Comparison of ENCODE assay signal across 8 cellular contexts in the genomic region with DNA sequence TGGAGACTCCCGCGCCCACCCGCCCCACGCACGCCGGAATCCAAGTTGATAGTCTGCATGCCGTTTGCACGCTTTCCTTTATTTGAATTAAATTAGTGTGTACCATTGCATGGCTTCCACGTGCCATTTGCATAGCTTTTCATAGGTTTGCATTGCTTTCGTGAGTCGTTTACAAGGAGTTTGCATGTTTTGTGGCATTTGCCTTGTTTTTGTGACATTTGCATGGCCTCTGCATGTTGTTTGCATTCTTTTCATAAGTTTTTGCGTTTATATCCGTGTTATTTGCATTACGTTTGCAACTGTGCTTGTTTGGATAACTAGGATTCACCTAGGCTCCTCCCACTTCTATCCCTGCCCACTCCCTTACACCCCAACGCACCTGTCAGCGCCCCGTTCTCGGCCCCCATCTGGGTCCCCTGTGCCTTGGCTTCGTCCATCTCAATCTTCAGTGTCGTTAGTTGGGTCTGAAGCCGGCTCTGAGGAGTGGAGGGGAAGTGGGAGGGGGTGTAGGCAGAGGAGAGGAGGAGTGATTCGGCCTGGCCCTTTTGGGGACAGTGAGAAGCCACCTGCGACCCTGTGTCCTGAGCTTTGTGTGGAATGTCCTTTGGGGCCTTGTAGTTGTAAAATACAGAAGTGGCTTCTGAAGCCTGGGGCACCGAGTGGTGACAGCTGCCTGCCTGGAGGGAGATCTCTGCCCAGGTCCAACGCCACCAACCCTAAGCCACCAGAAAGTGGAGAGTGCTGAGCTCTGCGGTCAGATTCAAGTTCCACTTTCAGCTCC. TPM values are rescaled to one million over a fixed set of nuclear protein-coding genes. Genes with fewer than 3 reads are reported as not detected.
DNase-seq lines count a peak whose midpoint lies in the region; ATAC-seq and TF ChIP-seq lines count a peak whose summit lies in the region.

No MANE protein-coding gene starts in this region.

- no peaks in the 10 kb centered on the region for H3K36me3 Mint-ChIP-seq in brain

- H3K9ac ChIP-seq in mucosa of stomach (ENCODE audit: low read length): peak overlapping the region; percentile 24

- ATAC-seq in GM18867 (IDR thresholded peaks at IDR 0.05; ENCODE audit: unreplicated experiment) (peak; percentile 25), GM19328 (IDR thresholded peaks at IDR 0.05; ENCODE audit: unreplicated experiment) (no peak)

- H3K9me3 Mint-ChIP-seq in brain: peaks cover 4 to 18% (median 5%) of the 10 kb centered on the region in 5 experiments

- no peak for TF ChIP-seq CTCF in LNCaP clone FGC (IDR thresholded peaks at IDR 0.05; ENCODE audit: control insufficient read depth, extremely low read depth, insufficient read depth)
- TF ChIP-seq CTCF in brain (conservative IDR thresholded peaks at IDR 0.05): peak; percentile 4 to 5

- DNase-seq in LNCaP clone FGC (ENCODE audit: low read depth) (no peak), NCI-H2171 treated with DMSO at 0.1 percent for 48 hours (lab: John Stamatoyannopoulos, UW) (no peak), COR-L47 (lab: John Stamatoyannopoulos, UW) (no peak), COLO829 (ENCODE audit: low spot score) (no peak)

- H3K9me3 ChIP-seq in mucosa of stomach (ENCODE audit: control insufficient read depth, low read length): no peaks in the 10 kb centered on the region

- H3K4me3 ChIP-seq in LNCaP clone FGC (ENCODE audit: low read depth, low read length) (peak overlapping the region; percentile 44), mucosa of stomach (ENCODE audit: low read length) (peak overlapping the region; percentile 40)

- peaks cover 11% of the 10 kb centered on the region for H3K4me1 ChIP-seq in mucosa of stomach (ENCODE audit: control insufficient read depth, insufficient read depth, low read length)

- H3K36me3 ChIP-seq in mucosa of stomach (ENCODE audit: control insufficient read depth, insufficient read depth, low read length): no peaks in the 10 kb centered on the region

- H3K27me3 ChIP-seq in mucosa of stomach (ENCODE audit: control insufficient read depth, insufficient read depth, low read length): peaks cover 32% of the 10 kb centered on the region

- peaks cover 11% of the 10 kb centered on the region for H3K4me1 Mint-ChIP-seq in brain

- peak overlapping the region in 3 of 5 experiments; percentile 10 to 77 (median 51) for H3K27ac Mint-ChIP-seq in brain

- peak overlapping the region; percentile 82 to 92 (median 85) for H3K4me3 Mint-ChIP-seq in brain

- H3K27me3 Mint-ChIP-seq in brain: peaks cover 38% of the 10 kb centered on the region

RNA-seq across cellular contexts. Expression of a gene that starts 2.4 kb away (rescaled TPM):
- not detected for polyA plus RNA-seq in brain (ENCODE audit: insufficient read depth, low read depth, low replicate concordance)

RNA-seq across cellular contexts. Expression of a gene that starts 13.9 kb away (rescaled TPM):
- 39.4 TPM for polyA plus RNA-seq in brain (ENCODE audit: insufficient read depth, low read depth, low replicate concordance)

RNA-seq across cellular contexts. Expression of a gene that starts 14.4 kb away (rescaled TPM):
- polyA plus RNA-seq in brain (ENCODE audit: insufficient read depth, low read depth, low replicate concordance): 35.9 TPM

RNA-seq across cellular contexts. Expression of a gene that starts 28.3 kb away (rescaled TPM):
- polyA plus RNA-seq in brain (ENCODE audit: insufficient read depth, low read depth, low replicate concordance): 64.9 TPM

RNA-seq across cellular contexts. Expression of a gene that starts 54.2 kb away (rescaled TPM):
- 14.5 TPM for polyA plus RNA-seq in brain (ENCODE audit: insufficient read depth, low read depth, low replicate concordance)
